In the genomic region with DNA sequence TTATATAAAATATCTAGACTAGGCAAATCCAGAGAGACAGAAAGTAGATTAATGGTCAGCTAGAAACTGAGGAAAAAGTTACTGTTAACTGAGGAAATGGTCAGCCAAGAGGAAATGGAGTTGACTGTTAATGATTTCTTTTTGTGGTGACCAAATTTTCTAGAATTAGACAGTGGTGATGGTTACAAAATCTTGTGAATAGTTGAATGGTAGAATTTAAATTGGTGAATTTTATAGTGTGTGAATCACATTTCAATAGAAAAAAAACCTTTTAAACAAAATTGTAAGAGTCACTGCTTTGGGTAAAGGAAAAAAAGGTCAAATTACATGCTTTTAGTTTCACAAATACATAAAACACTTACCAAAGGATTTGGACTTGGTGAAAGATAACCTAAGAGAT, we compare ENCODE assay signal across 25 cellular contexts.
"Had no signal": no experiment of that assay in that cellular context is flagged by ENCODE, and none has a peak within 500 bp of the region (broad histone marks: within the 10 kb centered on the region; RNA-seq: fewer than 3 reads in every experiment).

No MANE protein-coding gene starts in this region.

- ATAC-seq: esophagus mucosa; gastroesophageal sphincter; left cardiac atrium; lower lobe of right lung; natural killer cell treated with Interleukin-12 subunit alpha and Interleukin-12 subunit beta and Interleukin-15 and Interleukin-18, amount 100 ng/mL, for 72 hours; pancreas; sciatic nerve; stimulated activated memory B cell treated with anti-CD40 and anti-IgM and Interleukin-4, amounts not matched to agents 10 μg/mL and 1 μg/mL and 100 μg/mL, for 72 hours; upper lobe of right lung had no signal

- FAIRE-seq: endometrium, keratinocyte, pancreas had no signal

- H3K4me3 ChIP-seq: gastroesophageal sphincter, left ventricle myocardium inferior, lower lobe of right lung, neural progenitor cell, pancreas, spleen, testis, tibial nerve, upper lobe of right lung, vagina had no signal

- DNase-seq: effector memory CD4-positive, alpha-beta T cell; foreskin fibroblast; immature natural killer cell; left cardiac atrium; left ventricle myocardium inferior; lower lobe of right lung; midbrain; nucleus accumbens; pancreas; spleen; stimulated activated CD4-positive, alpha-beta T cell treated with anti-CD3 and anti-CD28 coated beads, Interleukin-15, amount 100 ng/mL, for 24 hours; stimulated activated CD4-positive, alpha-beta T cell treated with anti-CD3 and anti-CD28 coated beads, Interleukin-1b, Interleukin-23, amount 100 ng/mL, for 48 hours; stimulated activated CD4-positive, alpha-beta T cell treated with anti-CD3 and anti-CD28 coated beads, Interleukin-4, amount 100 ng/mL, for 24 hours; testis; upper lobe of right lung had no signal

- H3K4me1 ChIP-seq: left ventricle myocardium inferior, lower lobe of right lung, neural progenitor cell, pancreas, testis, tibial nerve, upper lobe of right lung, vagina had no signal

- H2AFZ ChIP-seq: neural progenitor cell had no signal

- H3K9me3 ChIP-seq: gastroesophageal sphincter, pancreas, testis, upper lobe of right lung, vagina had no signal

- H3K9ac ChIP-seq: neural progenitor cell had no signal

- H3K4me2 ChIP-seq: neural progenitor cell had no signal

- H3K27me3 ChIP-seq: gastroesophageal sphincter, neural progenitor cell, pancreas, spleen, testis, tibial nerve, upper lobe of right lung, vagina had no signal

- H3K27ac ChIP-seq: gastroesophageal sphincter, left ventricle myocardium inferior, lower lobe of right lung, neural progenitor cell, pancreas, spleen, testis, tibial nerve, upper lobe of right lung, vagina had no signal
